20 cellular contexts compared by ENCODE assay signal in the genomic region with DNA sequence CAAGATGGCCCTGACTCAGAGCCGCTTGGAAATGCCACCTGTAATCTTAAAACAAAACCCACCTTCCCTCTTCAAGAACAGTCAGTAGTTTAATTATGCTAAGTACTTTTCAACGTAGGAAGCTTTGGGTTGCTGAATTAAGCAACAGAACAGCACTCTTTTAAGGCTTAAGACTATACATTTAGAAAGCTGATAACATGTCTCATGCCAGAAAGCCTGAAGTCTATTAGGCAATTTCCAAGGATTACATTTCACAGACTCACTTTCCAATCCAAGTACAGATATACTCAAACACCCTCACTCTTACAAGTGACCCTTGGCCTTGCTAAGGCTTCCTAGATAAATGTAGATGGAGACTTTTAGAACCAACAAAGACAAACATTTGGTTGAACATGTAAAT.
"Had no signal": no experiment of that assay in that cellular context is flagged by ENCODE, and none has a peak within 500 bp of the region (broad histone marks: within the 10 kb centered on the region; RNA-seq: fewer than 3 reads in every experiment).

No MANE protein-coding gene starts in this region.

- H3K9me3 ChIP-seq: prostate gland, right atrium auricular region, upper lobe of left lung had no signal

- H3K9me3 Mint-ChIP-seq: T-helper 2 cell treated with Interferon-gamma antibody and Interleukin-4, amounts not matched to agents 5 μg/mL and 100 μg/mL, for 36 hours had no signal

- H3K27me3 Mint-ChIP-seq: activated CD4-positive, alpha-beta T cell treated with anti-CD3 and anti-CD28 coated beads, Interleukin-2, amount 10 ng/mL, durations not matched to agents 7 days and 5 days; activated naive CD8-positive, alpha-beta T cell treated with anti-CD3 and anti-CD28 coated beads, Interleukin-2, amount 10 ng/mL, durations not matched to agents 7 days and 5 days; memory B cell; naive B cell had no signal

- H3K4me1 Mint-ChIP-seq: activated CD4-positive, alpha-beta T cell treated with anti-CD3 and anti-CD28 coated beads, Interleukin-2, amount 10 ng/mL, durations not matched to agents 7 days and 5 days; activated naive CD8-positive, alpha-beta T cell treated with anti-CD3 and anti-CD28 coated beads, Interleukin-2, amount 10 ng/mL, durations not matched to agents 7 days and 5 days; memory B cell; naive B cell; neural crest cell had no signal

- H3K36me3 ChIP-seq: gastrocnemius medialis, prostate gland, right atrium auricular region, upper lobe of left lung, WERI-Rb-1 had no signal

- ATAC-seq: activated CD8-positive, alpha-beta T cell treated with anti-CD3 and anti-CD28 coated beads, Interleukin-2, amount 10 ng/mL, durations not matched to agents 7 days and 5 days; gastrocnemius medialis; left colon; stimulated activated naive CD8-positive, alpha-beta T cell treated with anti-CD3 and anti-CD28 coated beads, Interleukin-15, Interleukin-2, amounts not matched to agents 100 U/mL and 50 U/mL, for 24 hours; T-cell had no signal

- H3K27ac ChIP-seq: epithelial cell of prostate, gastrocnemius medialis, prostate gland, right atrium auricular region, upper lobe of left lung, WERI-Rb-1 had no signal

- H3K27me3 ChIP-seq: gastrocnemius medialis, right atrium auricular region, upper lobe of left lung had no signal

- H3K36me3 Mint-ChIP-seq: activated naive CD8-positive, alpha-beta T cell treated with anti-CD3 and anti-CD28 coated beads, Interleukin-2, amount 10 ng/mL, durations not matched to agents 7 days and 5 days; memory B cell; naive B cell; T-cell had no signal

- DNase-seq: activated CD4-positive, alpha-beta T cell treated with anti-CD3 and anti-CD28 coated beads, Interleukin-2, amount 10 ng/mL, durations not matched to agents 7 days and 5 days; activated CD4-positive, CD25-positive, alpha-beta regulatory T cell treated with anti-CD3 and anti-CD28 coated beads, Interleukin-2, amount 50 U/mL, for 72 hours; activated CD8-positive, alpha-beta T cell treated with anti-CD3 and anti-CD28 coated beads, Interleukin-2, amount 10 ng/mL, durations not matched to agents 7 days and 5 days; activated naive CD8-positive, alpha-beta T cell treated with anti-CD3 and anti-CD28 coated beads, Interleukin-2, amount 10 ng/mL, durations not matched to agents 7 days and 5 days; gastrocnemius medialis; left colon; naive B cell; stimulated activated CD4-positive, alpha-beta T cell treated with anti-CD3 and anti-CD28 coated beads, Interleukin-12 subunit alpha, Interleukin-12 subunit beta, amount 100 ng/mL, for 4 hours; stimulated activated CD4-positive, alpha-beta T cell treated with anti-CD3 and anti-CD28 coated beads, Interleukin-4, amount 100 ng/mL, for 4 hours; stimulated activated naive CD8-positive, alpha-beta T cell treated with anti-CD3 and anti-CD28 coated beads, Interleukin-15, Interleukin-2, amounts not matched to agents 100 U/mL and 50 U/mL, for 24 hours; T-cell; upper lobe of left lung; WERI-Rb-1 had no signal

- H3K4me3 ChIP-seq: gastrocnemius medialis, prostate gland, right atrium auricular region, upper lobe of left lung had no signal

- H3K4me1 ChIP-seq: gastrocnemius medialis, prostate gland had no signal

- H3K27ac Mint-ChIP-seq: activated CD4-positive, alpha-beta T cell treated with anti-CD3 and anti-CD28 coated beads, Interleukin-2, amount 10 ng/mL, durations not matched to agents 7 days and 5 days; activated CD8-positive, alpha-beta T cell treated with anti-CD3 and anti-CD28 coated beads, Interleukin-2, amount 10 ng/mL, durations not matched to agents 7 days and 5 days; activated naive CD8-positive, alpha-beta T cell treated with anti-CD3 and anti-CD28 coated beads, Interleukin-2, amount 10 ng/mL, durations not matched to agents 7 days and 5 days; activated T-helper 1 cell treated with anti-CD3 and anti-CD28 coated beads, Interleukin-12 subunit alpha, Interleukin-12 subunit beta, Interleukin-2, Interleukin-4 antibody, amounts not matched to agents 30 ng/mL and 10 ng/mL and 1 ng/mL, durations not matched to agents 14 hours and 24 hours and 36 hours; memory B cell; naive B cell; T-cell; T-helper 2 cell treated with Interferon-gamma antibody and Interleukin-4, amounts not matched to agents 5 μg/mL and 100 μg/mL, for 36 hours had no signal

- H3K4me3 Mint-ChIP-seq: activated CD4-positive, alpha-beta T cell treated with anti-CD3 and anti-CD28 coated beads, Interleukin-2, amount 10 ng/mL, durations not matched to agents 7 days and 5 days; activated CD8-positive, alpha-beta T cell treated with anti-CD3 and anti-CD28 coated beads, Interleukin-2, amount 10 ng/mL, durations not matched to agents 7 days and 5 days; activated naive CD8-positive, alpha-beta T cell treated with anti-CD3 and anti-CD28 coated beads, Interleukin-2, amount 10 ng/mL, durations not matched to agents 7 days and 5 days; activated T-helper 1 cell treated with anti-CD3 and anti-CD28 coated beads, Interleukin-12 subunit alpha, Interleukin-12 subunit beta, Interleukin-2, Interleukin-4 antibody, amounts not matched to agents 30 ng/mL and 10 ng/mL and 1 ng/mL, durations not matched to agents 14 hours and 24 hours and 36 hours; memory B cell; naive B cell; neural crest cell; T-cell; T-helper 2 cell treated with Interferon-gamma antibody and Interleukin-4, amounts not matched to agents 5 μg/mL and 100 μg/mL, for 36 hours had no signal
